Comparison of ENCODE assay signal across 1 cellular context in the genomic region with DNA sequence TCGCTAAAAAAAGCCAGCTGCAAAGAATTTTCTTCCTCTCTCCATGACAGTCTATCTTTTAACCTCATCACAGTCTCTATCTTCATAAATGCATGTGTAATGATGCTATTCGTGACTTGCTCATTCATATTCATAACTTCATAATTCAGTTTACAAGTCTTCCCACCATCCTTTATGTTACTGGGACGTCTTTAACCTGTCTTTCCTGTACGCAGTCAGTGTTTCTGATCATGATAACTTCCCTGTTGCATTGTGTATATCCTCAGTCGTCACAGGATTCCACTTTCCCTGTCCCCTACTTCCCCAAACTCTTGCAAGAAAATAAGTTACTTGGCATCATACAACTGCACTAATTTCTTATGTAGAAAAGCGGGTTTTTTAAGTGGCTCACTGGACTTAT.
TF ChIP-seq lines count a peak whose summit lies in the region.

No MANE protein-coding gene starts in this region.

TF ChIP-seq in HepG2, 621 proteins besides CTCF, POLR2A, EP300 and RAD21:
- TF ChIP-seq, protein P1, sequence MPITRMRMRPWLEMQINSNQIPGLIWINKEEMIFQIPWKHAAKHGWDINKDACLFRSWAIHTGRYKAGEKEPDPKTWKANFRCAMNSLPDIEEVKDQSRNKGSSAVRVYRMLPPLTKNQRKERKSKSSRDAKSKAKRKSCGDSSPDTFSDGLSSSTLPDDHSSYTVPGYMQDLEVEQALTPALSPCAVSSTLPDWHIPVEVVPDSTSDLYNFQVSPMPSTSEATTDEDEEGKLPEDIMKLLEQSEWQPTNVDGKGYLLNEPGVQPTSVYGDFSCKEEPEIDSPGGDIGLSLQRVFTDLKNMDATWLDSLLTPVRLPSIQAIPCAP (CRISPR knock-in tag; IDR thresholded peaks at IDR 0.05; ENCODE audit: low read depth), result no peak
- TF ChIP-seq ZBTB38 (CRISPR knock-in tag; IDR thresholded peaks at IDR 0.05) (no peak), ZIK1 (CRISPR knock-in tag; IDR thresholded peaks at IDR 0.05; ENCODE audit: borderline replicate concordance, low read depth) (no peak), PLRG1 (conservative IDR thresholded peaks at IDR 0.05) (no peak), ARNT (IDR thresholded peaks at IDR 0.05) (no peak), KAT7 (CRISPR knock-in tag; IDR thresholded peaks at IDR 0.05; ENCODE audit: borderline replicate concordance) (no peak), KLF16 (CRISPR knock-in tag; IDR thresholded peaks at IDR 0.05) (no peak), ZNF652 (CRISPR knock-in tag; IDR thresholded peaks at IDR 0.05; ENCODE audit: borderline replicate concordance, low read depth) (no peak), ISL2 (CRISPR knock-in tag; IDR thresholded peaks at IDR 0.05) (no peak), NFE2L2 (IDR thresholded peaks at IDR 0.05; ENCODE audit: low read length) (no peak), CHCHD3 (CRISPR knock-in tag; IDR thresholded peaks at IDR 0.05) (no peak), ZNF543 (CRISPR knock-in tag; IDR thresholded peaks at IDR 0.05) (no peak), ZNF441 (CRISPR knock-in tag; IDR thresholded peaks at IDR 0.05; ENCODE audit: borderline replicate concordance) (no peak), ZNF616 (CRISPR knock-in tag; IDR thresholded peaks at IDR 0.05; ENCODE audit: low read depth) (no peak), FOXJ3 (CRISPR knock-in tag; IDR thresholded peaks at IDR 0.05; ENCODE audit: borderline replicate concordance) (no peak)
- TF ChIP-seq, protein P2, sequence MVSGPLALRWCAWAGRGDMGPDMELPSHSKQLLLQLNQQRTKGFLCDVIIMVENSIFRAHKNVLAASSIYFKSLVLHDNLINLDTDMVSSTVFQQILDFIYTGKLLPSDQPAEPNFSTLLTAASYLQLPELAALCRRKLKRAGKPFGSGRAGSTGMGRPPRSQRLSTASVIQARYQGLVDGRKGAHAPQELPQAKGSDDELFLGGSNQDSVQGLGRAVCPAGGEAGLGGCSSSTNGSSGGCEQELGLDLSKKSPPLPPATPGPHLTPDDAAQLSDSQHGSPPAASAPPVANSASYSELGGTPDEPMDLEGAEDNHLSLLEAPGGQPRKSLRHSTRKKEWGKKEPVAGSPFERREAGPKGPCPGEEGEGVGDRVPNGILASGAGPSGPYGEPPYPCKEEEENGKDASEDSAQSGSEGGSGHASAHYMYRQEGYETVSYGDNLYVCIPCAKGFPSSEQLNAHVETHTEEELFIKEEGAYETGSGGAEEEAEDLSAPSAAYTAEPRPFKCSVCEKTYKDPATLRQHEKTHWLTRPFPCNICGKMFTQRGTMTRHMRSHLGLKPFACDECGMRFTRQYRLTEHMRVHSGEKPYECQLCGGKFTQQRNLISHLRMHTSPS (CRISPR knock-in tag; IDR thresholded peaks at IDR 0.05; ENCODE audit: low read depth), result no peak
- TF ChIP-seq, protein P3, sequence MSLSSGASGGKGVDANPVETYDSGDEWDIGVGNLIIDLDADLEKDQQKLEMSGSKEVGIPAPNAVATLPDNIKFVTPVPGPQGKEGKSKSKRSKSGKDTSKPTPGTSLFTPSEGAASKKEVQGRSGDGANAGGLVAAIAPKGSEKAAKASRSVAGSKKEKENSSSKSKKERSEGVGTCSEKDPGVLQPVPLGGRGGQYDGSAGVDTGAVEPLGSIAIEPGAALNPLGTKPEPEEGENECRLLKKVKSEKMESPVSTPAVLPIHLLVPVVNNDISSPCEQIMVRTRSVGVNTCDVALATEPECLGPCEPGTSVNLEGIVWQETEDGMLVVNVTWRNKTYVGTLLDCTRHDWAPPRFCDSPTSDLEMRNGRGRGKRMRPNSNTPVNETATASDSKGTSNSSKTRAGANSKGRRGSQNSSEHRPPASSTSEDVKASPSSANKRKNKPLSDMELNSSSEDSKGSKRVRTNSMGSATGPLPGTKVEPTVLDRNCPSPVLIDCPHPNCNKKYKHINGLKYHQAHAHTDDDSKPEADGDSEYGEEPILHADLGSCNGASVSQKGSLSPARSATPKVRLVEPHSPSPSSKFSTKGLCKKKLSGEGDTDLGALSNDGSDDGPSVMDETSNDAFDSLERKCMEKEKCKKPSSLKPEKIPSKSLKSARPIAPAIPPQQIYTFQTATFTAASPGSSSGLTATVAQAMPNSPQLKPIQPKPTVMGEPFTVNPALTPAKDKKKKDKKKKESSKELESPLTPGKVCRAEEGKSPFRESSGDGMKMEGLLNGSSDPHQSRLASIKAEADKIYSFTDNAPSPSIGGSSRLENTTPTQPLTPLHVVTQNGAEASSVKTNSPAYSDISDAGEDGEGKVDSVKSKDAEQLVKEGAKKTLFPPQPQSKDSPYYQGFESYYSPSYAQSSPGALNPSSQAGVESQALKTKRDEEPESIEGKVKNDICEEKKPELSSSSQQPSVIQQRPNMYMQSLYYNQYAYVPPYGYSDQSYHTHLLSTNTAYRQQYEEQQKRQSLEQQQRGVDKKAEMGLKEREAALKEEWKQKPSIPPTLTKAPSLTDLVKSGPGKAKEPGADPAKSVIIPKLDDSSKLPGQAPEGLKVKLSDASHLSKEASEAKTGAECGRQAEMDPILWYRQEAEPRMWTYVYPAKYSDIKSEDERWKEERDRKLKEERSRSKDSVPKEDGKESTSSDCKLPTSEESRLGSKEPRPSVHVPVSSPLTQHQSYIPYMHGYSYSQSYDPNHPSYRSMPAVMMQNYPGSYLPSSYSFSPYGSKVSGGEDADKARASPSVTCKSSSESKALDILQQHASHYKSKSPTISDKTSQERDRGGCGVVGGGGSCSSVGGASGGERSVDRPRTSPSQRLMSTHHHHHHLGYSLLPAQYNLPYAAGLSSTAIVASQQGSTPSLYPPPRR (CRISPR knock-in tag; IDR thresholded peaks at IDR 0.05; ENCODE audit: borderline replicate concordance), result no peak
